12 cellular contexts compared by ENCODE assay signal in genomic region chr12:71476513-71476912, GRCh38.
A peak's percentile ranks its signal among the peaks of the same experiment; 100 is the strongest.
DNase-seq lines count a peak whose midpoint lies in the region; ATAC-seq and TF ChIP-seq lines count a peak whose summit lies in the region.
"Had no signal": no experiment of that assay in that cellular context is flagged by ENCODE, and none has a peak within 500 bp of the region (broad histone marks: within the 10 kb centered on the region; RNA-seq: fewer than 3 reads in every experiment).

No MANE protein-coding gene starts in this region.

- H3K4me3 ChIP-seq in ACC112 (ENCODE audit: low read depth, low read length) (no peak overlapping the region), cardiac fibroblast (replicated peaks in 1 of 2; ENCODE audit: low read depth in 2 of 2, low read length in 2 of 2) (no peak overlapping the region)

- ATAC-seq in GM18868 (IDR thresholded peaks at IDR 0.05; ENCODE audit: unreplicated experiment): no peak
- ATAC-seq: left colon had no signal

- DNase-seq in HS-5 (ENCODE audit: low read depth) (peak; percentile 89), cardiac fibroblast (ENCODE audit: low read depth in 2 of 2) (peak; percentile 73 to 78), kidney tubule cell (ENCODE audit: low spot score) (peak; percentile 78), NCI-H1930 (lab: John Stamatoyannopoulos, UW) (no peak), NCI-H446 treated with DMSO at 0.1 percent for 48 hours (lab: John Stamatoyannopoulos, UW) (no peak), cortex of kidney (lab: John Stamatoyannopoulos, UW) (no peak)
- DNase-seq: AML-193, left colon, NCI-H2029 treated with DMSO at 0.1 percent for 48 hours, nucleus accumbens had no signal

- peak overlapping the region; percentile 28 for H3K27ac ChIP-seq in ACC112 (ENCODE audit: low read depth, low read length)

- H3K79me2 ChIP-seq in ACC112 (ENCODE audit: control insufficient read depth, insufficient read depth, low read length, unreplicated experiment): no peaks in the 10 kb centered on the region

- no peak overlapping the region for H2AFZ ChIP-seq in ACC112 (ENCODE audit: low read length, unreplicated experiment)

- H3K4me1 ChIP-seq in ACC112 (ENCODE audit: control insufficient read depth, insufficient read depth, low read length, unreplicated experiment): peaks cover 6% of the 10 kb centered on the region

- no peaks in the 10 kb centered on the region for H3K27me3 ChIP-seq in ACC112 (ENCODE audit: insufficient read depth, low read length)

- no peak for TF ChIP-seq CTCF in cardiac fibroblast (IDR thresholded peaks at IDR 0.05; ENCODE audit: low read depth, low read length)

- no peaks in the 10 kb centered on the region for H3K36me3 ChIP-seq in ACC112 (ENCODE audit: insufficient read depth, low read length)

Comparison
In these comparisons a context has a peak if more than half of its experiments do, and no peak if none do; other contexts are left out.
1. DNase-seq: peak in HS-5 (single experiment), cardiac fibroblast (2 of 2) and kidney tubule cell (single experiment); none in NCI-H1930 (0 of 2), NCI-H446 treated with DMSO at 0.1 percent for 48 hours (single experiment) and cortex of kidney (single experiment).